Comparison of ENCODE assay signal across 10 cellular contexts in the genomic region with DNA sequence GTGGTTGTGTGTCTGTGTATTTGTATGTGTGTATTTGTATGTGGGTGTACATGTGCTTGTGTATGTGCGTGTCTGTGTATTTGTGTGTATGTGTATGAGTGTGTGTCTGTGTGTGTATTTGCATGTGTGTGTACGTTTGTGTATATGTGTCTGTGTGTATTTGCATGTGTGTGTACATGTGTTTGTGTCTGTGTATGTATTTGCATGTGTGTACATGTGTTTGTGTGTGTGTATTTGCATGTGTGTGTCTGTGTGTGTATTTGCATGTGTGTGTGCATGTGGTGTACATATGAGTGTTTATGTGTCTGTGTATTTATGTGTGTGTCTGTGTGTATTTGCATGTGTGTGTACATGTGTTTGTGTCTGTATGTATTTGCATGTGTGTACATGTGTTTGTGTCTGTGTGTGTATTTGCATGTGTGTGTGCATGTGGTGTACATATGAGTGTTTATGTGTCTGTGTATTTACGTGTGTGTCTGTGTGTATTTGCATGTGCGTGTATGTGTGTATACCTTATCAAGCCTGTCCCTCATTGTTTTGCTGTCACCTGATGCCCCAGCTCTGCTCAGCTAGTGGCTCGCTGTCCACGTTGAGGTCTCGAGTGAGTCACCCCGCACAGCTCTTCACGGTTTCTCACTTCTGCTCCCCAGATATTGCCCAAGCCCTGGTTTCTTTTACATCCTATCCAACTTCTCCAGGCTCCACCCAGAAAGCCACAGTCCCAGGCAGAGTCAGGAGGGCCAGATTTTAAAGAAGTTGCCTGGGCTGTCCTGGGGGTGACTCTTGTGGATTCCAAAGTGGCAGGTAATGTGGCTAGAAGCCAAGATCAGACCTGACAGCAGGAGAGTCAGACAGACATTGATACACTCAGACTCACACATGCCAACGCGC. TPM values are rescaled to one million over a fixed set of nuclear protein-coding genes. Genes with fewer than 3 reads are reported as not detected.
DNase-seq lines count a peak whose midpoint lies in the region; ATAC-seq, FAIRE-seq and TF ChIP-seq lines count a peak whose summit lies in the region.
"Had no signal": no experiment of that assay in that cellular context is flagged by ENCODE, and none has a peak within 500 bp of the region (broad histone marks: within the 10 kb centered on the region; RNA-seq: fewer than 3 reads in every experiment).

No MANE protein-coding gene starts in this region.

- H3K4me1 ChIP-seq in A549 = peaks cover 17% of the 10 kb centered on the region
- peaks cover 0 to 28% of the 10 kb centered on the region in 2 donors for H3K4me1 ChIP-seq in right atrium auricular region
- H3K4me1 ChIP-seq: prostate gland had no signal

- POLR2A ChIA-PET in A549 (lab: Yijun Ruan, JAX) = no interaction called here

- DNase-seq in A549 (ENCODE audit: low read depth in 1 of 2, low spot score in 1 of 2) (peak in 1 of 2 experiments; percentile 43), HCEC 1CT (peak; percentile 53), SKM-1 treated with dmso at 0.1 percent for 144 hours (lab: John Stamatoyannopoulos, UW; ENCODE audit: unreplicated experiment) (peak; percentile 90), right atrium auricular region (ENCODE audit: low spot score) (no peak), amygdala (lab: John Stamatoyannopoulos, UW) (no peak)
- DNase-seq: heart right ventricle had no signal

- H3K9me3 ChIP-seq in A549 (no peaks in the 10 kb centered on the region), right atrium auricular region (no peaks in the 10 kb centered on the region)
- H3K9me3 ChIP-seq: heart right ventricle, prostate gland had no signal

- H3K4me3 ChIP-seq in A549 (no peak overlapping the region), right atrium auricular region (no peak overlapping the region)
- H3K4me3 ChIP-seq: heart right ventricle, prostate gland had no signal

- TF ChIP-seq CTCF in A549 (IDR thresholded peaks at IDR 0.05) = no peak
- no peak for TF ChIP-seq CTCF in right atrium auricular region (IDR thresholded peaks at IDR 0.05)

- peaks cover 4% of the 10 kb centered on the region for H3K36me3 ChIP-seq in right atrium auricular region
- H3K36me3 ChIP-seq: prostate gland had no signal

- H3K4me2 ChIP-seq in A549 = peak overlapping the region; percentile 16; the same call in 1 of the 3 replicates

- ATAC-seq in A549 = peak; percentile 61 to 86
- ATAC-seq in GM19463 (IDR thresholded peaks at IDR 0.05; ENCODE audit: unreplicated experiment) = no peak
- no peak for ATAC-seq in HG03175 (IDR thresholded peaks at IDR 0.05; ENCODE audit: unreplicated experiment)
- ATAC-seq in GM19467 (IDR thresholded peaks at IDR 0.05; ENCODE audit: unreplicated experiment) = no peak

- WGBS in A549 (ENCODE audit: missing lambda C conversion rate) = 54% methylated on average over 11 of the region's 11 CpGs

- FAIRE-seq in A549 (lab: Jason Lieb, UNC) = no peak

- TF ChIP-seq POLR2A in A549 (IDR thresholded peaks at IDR 0.05; ENCODE audit: low read length) = no peak

- TF ChIP-seq EP300 in A549 (IDR thresholded peaks at IDR 0.05) = no peak

- H3K27ac ChIP-seq in A549 = peak overlapping the region in 1 of 2 experiments; percentile 63; a peak in 3 of 6 replicates
- peak overlapping the region; percentile 22 to 71 for H3K27ac ChIP-seq in right atrium auricular region
- H3K27ac ChIP-seq: prostate gland had no signal

- CTCF ChIA-PET in A549 (lab: Yijun Ruan, JAX) = interaction anchor here (0.9 to 1.6 kb wide), 3 partner anchors 14 to 251 kb away, joined by 3 to 4 read pairs (median 4); a partner anchor contains a TSS

- H3K27me3 ChIP-seq in right atrium auricular region = no peaks in the 10 kb centered on the region
- H3K27me3 ChIP-seq: heart right ventricle had no signal

- TF ChIP-seq RAD21 in A549 (conservative IDR thresholded peaks at IDR 0.05 in 1 of 2, IDR thresholded peaks at IDR 0.05 in 1 of 2) = no peak

TF ChIP-seq in A549, 52 proteins besides CTCF, POLR2A, EP300 and RAD21:
- TF ChIP-seq FOXS1 (CRISPR knock-in tag; IDR thresholded peaks at IDR 0.05) (no peak), FOSL2 (IDR thresholded peaks at IDR 0.05) (no peak), FOSL2 (CRISPR knock-in tag; IDR thresholded peaks at IDR 0.05) (peak; percentile 41)

RNA-seq across cellular contexts. Expression of a gene that starts 15.1 kb away (rescaled TPM):
- polyA plus RNA-seq in A549 (2011; rRNA removed) (9.5 and 12.1 TPM in 2 replicates), A549 (2017; fragmentation: RNase III; extraction: RNeasy Plus Mini Kit Qiagen cat#74134 plus additional on column Dnase treatment) (6.9 to 9.2 TPM (median 8.5 TPM) in 3 replicates)
- 12.3 and 14.1 TPM in 2 replicates for polyA plus RNA-seq in A549 (2012; cell fraction: cytosol; rRNA removed)
- polyA plus RNA-seq in A549 (2012; cell fraction: nucleus; rRNA removed) = 7.0 and 10.8 TPM in 2 replicates
- 2.7 and 4.3 TPM in 2 replicates for polyA minus RNA-seq in A549 (2011; rRNA and poly(A)+ RNA removed)
- total RNA-seq in right atrium auricular region = 1,000 to 10,000 TPM; 6,650 to 9,762 TPM

RNA-seq across cellular contexts. Expression of a gene that starts 46.3 kb away (rescaled TPM):
- polyA plus RNA-seq in A549 (2011; rRNA removed) = 2.5 and 2.7 TPM in 2 replicates
- 0.28 and 0.29 TPM in 2 replicates for polyA plus RNA-seq in A549 (2012; cell fraction: cytosol; rRNA removed)
- polyA plus RNA-seq in A549 (2012; cell fraction: nucleus; rRNA removed) = 0.31 and 0.38 TPM in 2 replicates
- polyA plus RNA-seq in A549 (2017; fragmentation: RNase III; extraction: RNeasy Plus Mini Kit Qiagen cat#74134 plus additional on column Dnase treatment) = 1.3 to 1.9 TPM (median 1.8 TPM) in 3 replicates
- 4.2 and 5.2 TPM in 2 replicates for polyA minus RNA-seq in A549 (2011; rRNA and poly(A)+ RNA removed)
- 1 to 10 TPM; 7.5 to 8.5 TPM for total RNA-seq in right atrium auricular region

Comparison
In these comparisons a context has a peak if more than half of its experiments do, and no peak if none do; other contexts are left out.
1. ATAC-seq: peak in A549 (2 of 2); none in GM19463 (single experiment), HG03175 (single experiment) and GM19467 (single experiment).
2. DNase-seq: peak in HCEC 1CT (single experiment) and SKM-1 treated with dmso at 0.1 percent for 144 hours (single experiment); none in right atrium auricular region (single experiment) and amygdala (0 of 56).